Comparison of ENCODE assay signal across 15 cellular contexts in genomic region chr11:130024356-130024755, GRCh38.
"Had no signal": no experiment of that assay in that cellular context is flagged by ENCODE, and none has a peak within 500 bp of the region (broad histone marks: within the 10 kb centered on the region; RNA-seq: fewer than 3 reads in every experiment).

No MANE protein-coding gene starts in this region.

- H3K27me3 ChIP-seq: esophagus squamous epithelium, gastroesophageal sphincter had no signal

- ATAC-seq: gastroesophageal sphincter, psoas muscle, sciatic nerve had no signal

- DNase-seq: activated CD4-positive, alpha-beta memory T cell treated with anti-CD3 and anti-CD28 coated beads for 36 hours; activated gamma-delta T cell; activated naive CD8-positive, alpha-beta T cell treated with anti-CD3 and anti-CD28 coated beads for 36 hours; activated T-cell treated with anti-CD3 and anti-CD28 coated beads, Interleukin-2, amount 50 U/mL, for 48 hours; anterior cingulate cortex; esophagus squamous epithelium; kidney; left ventricle myocardium inferior; mesenchymal stem cell; psoas muscle; stimulated activated CD4-positive, alpha-beta T cell treated with anti-CD3 and anti-CD28 coated beads, Interleukin-2, amount 100 ng/mL, for 24 hours; stimulated activated naive CD4-positive, alpha-beta T cell; trophoblast cell had no signal

- H3K27ac ChIP-seq: esophagus squamous epithelium, gastroesophageal sphincter, left ventricle myocardium inferior, psoas muscle had no signal

- H3K9me3 ChIP-seq: esophagus squamous epithelium, gastroesophageal sphincter, left ventricle myocardium inferior, psoas muscle had no signal

- H3K4me3 ChIP-seq: esophagus squamous epithelium, gastroesophageal sphincter, left ventricle myocardium inferior, psoas muscle had no signal

- H3K36me3 ChIP-seq: esophagus squamous epithelium, gastroesophageal sphincter, left ventricle myocardium inferior had no signal

- H3K4me1 ChIP-seq: gastroesophageal sphincter, left ventricle myocardium inferior, psoas muscle had no signal
